In genomic region chr4:27129871-27130277, GRCh38 we compare ENCODE assay signal across 15 cellular contexts.
"Had no signal": no experiment of that assay in that cellular context is flagged by ENCODE, and none has a peak within 500 bp of the region (broad histone marks: within the 10 kb centered on the region; RNA-seq: fewer than 3 reads in every experiment).

No MANE protein-coding gene starts in this region.

- ATAC-seq: activated CD4-positive, alpha-beta T cell treated with anti-CD3 and anti-CD28 coated beads for 36 hours; activated CD8-positive, alpha-beta T cell treated with anti-CD3 and anti-CD28 coated beads for 36 hours; effector memory CD8-positive, alpha-beta T cell; natural killer cell; right lobe of liver had no signal

- H3K4me1 ChIP-seq: ascending aorta, right lobe of liver had no signal

- H3K9me3 ChIP-seq: ascending aorta, right lobe of liver, transverse colon had no signal

- H3K27me3 ChIP-seq: ascending aorta, right lobe of liver, transverse colon had no signal

- H3K36me3 ChIP-seq: ascending aorta, right lobe of liver, transverse colon, WERI-Rb-1 had no signal

- H3K27ac ChIP-seq: ascending aorta, right lobe of liver, transverse colon, WERI-Rb-1 had no signal

- DNase-seq: activated CD4-positive, alpha-beta T cell treated with anti-CD3 and anti-CD28 coated beads for 36 hours; activated CD8-positive, alpha-beta memory T cell treated with anti-CD3 and anti-CD28 coated beads, Interleukin-2, amount 50 U/mL, for 4 hours; activated CD8-positive, alpha-beta T cell treated with anti-CD3 and anti-CD28 coated beads for 36 hours; activated naive CD4-positive, alpha-beta T cell; effector memory CD8-positive, alpha-beta T cell; natural killer cell; nucleus accumbens; right lobe of liver; stimulated activated CD4-positive, alpha-beta T cell treated with anti-CD3 and anti-CD28 coated beads, Interleukin-2, amount 100 ng/mL, for 24 hours; stimulated activated naive CD4-positive, alpha-beta T cell; substantia nigra; T-helper 9 cell; transverse colon; WERI-Rb-1 had no signal

- H3K4me3 ChIP-seq: ascending aorta, right lobe of liver, transverse colon had no signal
